In genomic region chr12:126811401-126811800, GRCh38 we compare ENCODE assay signal across 1 cellular context.
TF ChIP-seq lines count a peak whose summit lies in the region.

No MANE protein-coding gene starts in this region.

TF ChIP-seq in GM23338, 12 proteins besides CTCF, POLR2A, EP300 and RAD21 (continued from another document):
- no peak for TF ChIP-seq ZNF462 (CRISPR knock-in tag; IDR thresholded peaks at IDR 0.05)
- no peak for TF ChIP-seq CREB1 (CRISPR knock-in tag; IDR thresholded peaks at IDR 0.05; ENCODE audit: low read depth)
- TF ChIP-seq STAT1 (IDR thresholded peaks at IDR 0.05; ENCODE audit: unreplicated experiment), result no peak
- TF ChIP-seq EZH2phosphoT487 (IDR thresholded peaks at IDR 0.05; ENCODE audit: unreplicated experiment), result no peak
- no peak for TF ChIP-seq ZNF114 (CRISPR knock-in tag; IDR thresholded peaks at IDR 0.05)
- no peak for TF ChIP-seq EZH2 (IDR thresholded peaks at IDR 0.05; ENCODE audit: low read depth, unreplicated experiment)
- no peak for TF ChIP-seq ZNF331 (CRISPR knock-in tag; IDR thresholded peaks at IDR 0.05; ENCODE audit: low read depth)
- no peak for TF ChIP-seq REST (IDR thresholded peaks at IDR 0.05; ENCODE audit: unreplicated experiment)
- no peak for TF ChIP-seq NANOG (IDR thresholded peaks at IDR 0.05; ENCODE audit: borderline replicate concordance)
TF ChIP-seq in GM23338: peak in this region for 0.
